1 cellular context compared by ENCODE assay signal in genomic region chr20:19757487-19757972, GRCh38.
A peak's percentile ranks its signal among the peaks of the same experiment; 100 is the strongest.
TF ChIP-seq lines count a peak whose summit lies in the region.

No MANE protein-coding gene starts in this region.

TF ChIP-seq in HepG2, 621 proteins besides CTCF, POLR2A, EP300 and RAD21 (continued from another document and continues in another):
- TF ChIP-seq ZNF512 (CRISPR knock-in tag; IDR thresholded peaks at IDR 0.05) (no peak), SOX6 (IDR thresholded peaks at IDR 0.05) (no peak), SOX6 (CRISPR knock-in tag; IDR thresholded peaks at IDR 0.05) (peak; percentile 50; the same call in 1 of the 2 replicates), ZNF775 (CRISPR knock-in tag; IDR thresholded peaks at IDR 0.05; ENCODE audit: borderline replicate concordance) (no peak), MIER2 (CRISPR knock-in tag; IDR thresholded peaks at IDR 0.05) (no peak; the same call in 1 of the 2 replicates), ZNF703 (CRISPR knock-in tag; IDR thresholded peaks at IDR 0.05; ENCODE audit: borderline replicate concordance) (no peak), CEBPZ (IDR thresholded peaks at IDR 0.05; ENCODE audit: low read length) (no peak), RARG (CRISPR knock-in tag; IDR thresholded peaks at IDR 0.05; ENCODE audit: low read depth) (no peak), ATF7 (IDR thresholded peaks at IDR 0.05) (no peak), ATF7 (CRISPR knock-in tag; IDR thresholded peaks at IDR 0.05) (0 out of 2 replicates have a peak, but pooled peaks have one; percentile 29), MIXL1 (CRISPR knock-in tag; IDR thresholded peaks at IDR 0.05) (no peak), SP2 (CRISPR knock-in tag; IDR thresholded peaks at IDR 0.05) (peak; percentile 46; the same call in 1 of the 2 replicates), ZNF343 (CRISPR knock-in tag; IDR thresholded peaks at IDR 0.05) (no peak), ZNF460 (CRISPR knock-in tag; IDR thresholded peaks at IDR 0.05; ENCODE audit: borderline replicate concordance) (no peak), ISX (CRISPR knock-in tag; conservative IDR thresholded peaks at IDR 0.05) (0 out of 2 replicates have a peak, but pooled peaks have one; percentile 39), FOXC1 (CRISPR knock-in tag; IDR thresholded peaks at IDR 0.05; ENCODE audit: borderline replicate concordance) (peak; percentile 90), ZNF382 (CRISPR knock-in tag; IDR thresholded peaks at IDR 0.05; ENCODE audit: borderline replicate concordance) (no peak), NBN (conservative IDR thresholded peaks at IDR 0.05) (no peak), U2AF1 (optimal IDR thresholded peaks at IDR 0.05; ENCODE audit: low read depth, low read length) (no peak), MED13 (CRISPR knock-in tag; IDR thresholded peaks at IDR 0.05) (no peak), ZNF124 (CRISPR knock-in tag; IDR thresholded peaks at IDR 0.05) (no peak), SMARCC2 (IDR thresholded peaks at IDR 0.05) (no peak), ZNF530 (CRISPR knock-in tag; IDR thresholded peaks at IDR 0.05; ENCODE audit: low read depth) (no peak), ZNF260 (CRISPR knock-in tag; IDR thresholded peaks at IDR 0.05; ENCODE audit: borderline replicate concordance, low read depth) (no peak), SMYD3 (CRISPR knock-in tag; IDR thresholded peaks at IDR 0.05) (peak; percentile 88), ZNF792 (CRISPR knock-in tag; IDR thresholded peaks at IDR 0.05) (no peak), MBNL3 (CRISPR knock-in tag; conservative IDR thresholded peaks at IDR 0.05) (no peak), ZNF674 (CRISPR knock-in tag; IDR thresholded peaks at IDR 0.05; ENCODE audit: low read depth) (no peak), TEAD3 (CRISPR knock-in tag; optimal IDR thresholded peaks at IDR 0.05; ENCODE audit: borderline replicate concordance) (peak; percentile 62), GFI1 (CRISPR knock-in tag; IDR thresholded peaks at IDR 0.05; ENCODE audit: borderline replicate concordance) (no peak), MAX (IDR thresholded peaks at IDR 0.05) (peak; percentile 60), ZXDC (CRISPR knock-in tag; IDR thresholded peaks at IDR 0.05) (no peak), AGO2 (optimal IDR thresholded peaks at IDR 0.05; ENCODE audit: low read depth, low read length) (peak; percentile 63), TFDP1 (CRISPR knock-in tag; IDR thresholded peaks at IDR 0.05; ENCODE audit: borderline replicate concordance) (peak; percentile 8; the same call in 1 of the 2 replicates), ZNF614 (CRISPR knock-in tag; IDR thresholded peaks at IDR 0.05; ENCODE audit: borderline replicate concordance) (no peak), ELF3 (CRISPR knock-in tag; IDR thresholded peaks at IDR 0.05) (0 out of 2 replicates have a peak, but pooled peaks have one; percentile 9), ZNF33A (CRISPR knock-in tag; IDR thresholded peaks at IDR 0.05; ENCODE audit: borderline replicate concordance) (no peak), RCOR2 (CRISPR knock-in tag; IDR thresholded peaks at IDR 0.05) (no peak), REST (IDR thresholded peaks at IDR 0.05; ENCODE audit: borderline replicate concordance in 1 of 2, low read depth in 1 of 2, low read length in 2 of 2) (no peak), MXD4 (CRISPR knock-in tag; IDR thresholded peaks at IDR 0.05) (0 out of 2 replicates have a peak, but pooled peaks have one; percentile 6), JUNB (CRISPR knock-in tag; IDR thresholded peaks at IDR 0.05; ENCODE audit: borderline replicate concordance) (no peak), ZNF749 (CRISPR knock-in tag; IDR thresholded peaks at IDR 0.05; ENCODE audit: borderline replicate concordance) (peak; percentile 71; the same call in 1 of the 2 replicates), ZNF546 (CRISPR knock-in tag; conservative IDR thresholded peaks at IDR 0.05) (no peak), ATF1 (CRISPR knock-in tag; IDR thresholded peaks at IDR 0.05) (no peak), USF2 (IDR thresholded peaks at IDR 0.05; ENCODE audit: low read depth, low read length) (no peak), USF2 (CRISPR knock-in tag; IDR thresholded peaks at IDR 0.05; ENCODE audit: borderline replicate concordance) (no peak), BCLAF1 (IDR thresholded peaks at IDR 0.05) (no peak), FOXK2 (IDR thresholded peaks at IDR 0.05) (no peak), PLSCR1 (CRISPR knock-in tag; IDR thresholded peaks at IDR 0.05; ENCODE audit: borderline replicate concordance) (no peak), SP140L (CRISPR knock-in tag; IDR thresholded peaks at IDR 0.05; ENCODE audit: borderline replicate concordance) (0 out of 2 replicates have a peak, but pooled peaks have one; percentile 59), HOXA9 (CRISPR knock-in tag; IDR thresholded peaks at IDR 0.05; ENCODE audit: borderline replicate concordance) (no peak)
